25 cellular contexts compared by ENCODE assay signal in the genomic region with DNA sequence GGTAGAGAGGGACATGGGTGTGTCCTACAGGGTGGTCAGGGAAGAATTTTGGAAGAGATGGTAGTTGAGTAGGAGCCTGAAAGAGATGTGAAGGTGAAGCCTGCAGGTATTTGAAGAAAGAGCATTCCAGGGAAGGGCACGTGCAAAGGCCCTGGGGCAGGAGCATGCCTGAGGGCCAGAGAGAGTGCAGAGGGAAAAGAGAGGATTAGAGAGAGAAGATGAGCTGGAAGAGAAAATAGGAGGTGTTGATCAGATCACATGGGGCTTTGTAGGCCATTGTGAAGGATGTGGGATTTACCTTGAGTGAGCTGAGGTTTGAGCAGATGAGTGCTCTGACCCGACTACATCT.
A peak's percentile ranks its signal among the peaks of the same experiment; 100 is the strongest.
DNase-seq lines count a peak whose midpoint lies in the region; ATAC-seq, FAIRE-seq and TF ChIP-seq lines count a peak whose summit lies in the region.
"Had no signal": no experiment of that assay in that cellular context is flagged by ENCODE, and none has a peak within 500 bp of the region (broad histone marks: within the 10 kb centered on the region; RNA-seq: fewer than 3 reads in every experiment).

No MANE protein-coding gene starts in this region.

- no peak overlapping the region for H3K4me3 Mint-ChIP-seq in activated naive CD4-positive, alpha-beta T cell treated with anti-CD3 and anti-CD28 coated beads, Interleukin-2, amount 50 U/mL, for 24 hours
- no peak overlapping the region for H3K4me3 Mint-ChIP-seq in nephron progenitor cell
- no peak overlapping the region for H3K4me3 Mint-ChIP-seq in effector memory CD8-positive, alpha-beta T cell
- H3K4me3 Mint-ChIP-seq: B cell; CD4-positive, CD25-positive, alpha-beta regulatory T cell; CD8-positive, alpha-beta T cell; GM23338 had no signal

- H3K36me3 Mint-ChIP-seq in activated naive CD4-positive, alpha-beta T cell treated with anti-CD3 and anti-CD28 coated beads, Interleukin-2, amount 50 U/mL, for 24 hours, result no peaks in the 10 kb centered on the region
- H3K36me3 Mint-ChIP-seq in nephron progenitor cell (ENCODE audit: low read depth), result no peaks in the 10 kb centered on the region
- no peaks in the 10 kb centered on the region for H3K36me3 Mint-ChIP-seq in effector memory CD8-positive, alpha-beta T cell (ENCODE audit: insufficient read depth)
- H3K36me3 Mint-ChIP-seq: CD4-positive, CD25-positive, alpha-beta regulatory T cell; CD8-positive, alpha-beta T cell had no signal

- TF ChIP-seq EP300 in HepG2 (IDR thresholded peaks at IDR 0.05; ENCODE audit: low read depth in 2 of 2, low read length in 2 of 2) (no peak), HepG2 (CRISPR knock-in tag; IDR thresholded peaks at IDR 0.05; ENCODE audit: borderline replicate concordance) (no peak)

- TF ChIP-seq CTCF in HepG2 (CRISPR knock-in tag; IDR thresholded peaks at IDR 0.05), result no peak
- no peak for TF ChIP-seq CTCF in nephron progenitor cell (IDR thresholded peaks at IDR 0.05)
- no peak for TF ChIP-seq CTCF in foreskin fibroblast (IDR thresholded peaks at IDR 0.05; ENCODE audit: low read depth, low read length)

- no peak for TF ChIP-seq RAD21 in HepG2 (CRISPR knock-in tag; IDR thresholded peaks at IDR 0.05)

- H3K9me3 ChIP-seq in HepG2 (ENCODE audit: low read length) (no peaks in the 10 kb centered on the region), mesenchymal stem cell (ENCODE audit: control insufficient read depth, low read length) (no peaks in the 10 kb centered on the region)
- H3K9me3 ChIP-seq: BLaER1 had no signal

- H3K14ac ChIP-seq in mesenchymal stem cell (ENCODE audit: low read length in 2 of 2), result no peak overlapping the region

- in situ Hi-C loops in HepG2 (cut with HindIII; ENCODE audit: extremely low pct_ligation_motif_present, low pct_unique_long_range_greater_than_20kb), result no loop called here

- BruUV-seq in HepG2 (replicated peaks; lab: Mats Ljungman, UMichigan), result no TSS peak

- no peak for FAIRE-seq in HepG2 (lab: Jason Lieb, UNC)
- FAIRE-seq: A204.1, D721Med, GM12878, GM19239 had no signal

- 2% methylated on average over 2 of the region's 2 CpGs for WGBS in HepG2 (ENCODE audit: low lambda C conversion rate)
- 73% methylated on average over 2 of the region's 2 CpGs for WGBS in mesenchymal stem cell

- no peak overlapping the region for H3K4me2 ChIP-seq in HepG2 (ENCODE audit: low read depth, low read length)
- H3K4me2 ChIP-seq in mesenchymal stem cell (ENCODE audit: low read length, poor library complexity, severe bottlenecking), result no peak overlapping the region
- H3K4me2 ChIP-seq: BLaER1, GM23338 had no signal

- H2AFZ ChIP-seq in HepG2 (ENCODE audit: low read length), result no peak overlapping the region
- H2AFZ ChIP-seq in mesenchymal stem cell (ENCODE audit: low read depth, low read length), result no peak overlapping the region

- H3K27me3 Mint-ChIP-seq in activated naive CD4-positive, alpha-beta T cell treated with anti-CD3 and anti-CD28 coated beads, Interleukin-2, amount 50 U/mL, for 24 hours, result no peaks in the 10 kb centered on the region
- peaks cover 3% of the 10 kb centered on the region for H3K27me3 Mint-ChIP-seq in nephron progenitor cell (ENCODE audit: low read depth, poor library complexity)
- no peaks in the 10 kb centered on the region for H3K27me3 Mint-ChIP-seq in effector memory CD8-positive, alpha-beta T cell
- H3K27me3 Mint-ChIP-seq: B cell; CD4-positive, CD25-positive, alpha-beta regulatory T cell had no signal

- no peak overlapping the region for H2BK12ac ChIP-seq in mesenchymal stem cell (ENCODE audit: low read length in 2 of 2)

- H3K4me1 Mint-ChIP-seq in activated naive CD4-positive, alpha-beta T cell treated with anti-CD3 and anti-CD28 coated beads, Interleukin-2, amount 50 U/mL, for 24 hours, result no peaks in the 10 kb centered on the region
- peaks cover 6% of the 10 kb centered on the region for H3K4me1 Mint-ChIP-seq in nephron progenitor cell
- H3K4me1 Mint-ChIP-seq in effector memory CD8-positive, alpha-beta T cell (ENCODE audit: low read depth in 2 of 2), result no peaks in the 10 kb centered on the region
- H3K4me1 Mint-ChIP-seq: B cell; CD4-positive, CD25-positive, alpha-beta regulatory T cell had no signal

- H2BK15ac ChIP-seq in mesenchymal stem cell (ENCODE audit: low read depth, poor library complexity, severe bottlenecking), result no peak overlapping the region

- H3K18ac ChIP-seq in mesenchymal stem cell (ENCODE audit: low read depth in 1 of 2, low read length in 2 of 2), result no peak overlapping the region

- H3K36me3 ChIP-seq in HepG2 (replicated peaks in 1 of 2; ENCODE audit: control insufficient read depth in 1 of 2, insufficient read depth in 2 of 2, low read length in 2 of 2), result no peaks in the 10 kb centered on the region
- H3K36me3 ChIP-seq in mesenchymal stem cell (ENCODE audit: control insufficient read depth in 1 of 2, insufficient read depth in 2 of 2, low read depth in 1 of 2, low read length in 2 of 2), result no peaks in the 10 kb centered on the region
- H3K36me3 ChIP-seq: BLaER1 had no signal

- H3K9ac ChIP-seq in HepG2 (ENCODE audit: insufficient read depth, low read depth, low read length) (no peak overlapping the region), mesenchymal stem cell (ENCODE audit: low read length) (no peak overlapping the region)
- H3K9ac ChIP-seq: BLaER1 had no signal

- H3K4me3 ChIP-seq in HepG2 (replicated peaks in 1 of 3; ENCODE audit: insufficient read depth in 1 of 3, low read depth in 2 of 3, low read length in 3 of 3) (no peak overlapping the region), foreskin fibroblast (ENCODE audit: low read depth in 1 of 2, low read length in 2 of 2) (no peak overlapping the region), mesenchymal stem cell (ENCODE audit: insufficient read depth in 1 of 2, low read depth in 1 of 2, low read length in 2 of 2) (no peak overlapping the region)
- H3K4me3 ChIP-seq: BLaER1, GM12878, GM23338 had no signal

- no peaks in the 10 kb centered on the region for H3K79me2 ChIP-seq in HepG2 (ENCODE audit: insufficient read depth, low read length)

- H2BK5ac ChIP-seq in mesenchymal stem cell (ENCODE audit: low read depth, low read length, poor library complexity, severe bottlenecking), result no peak overlapping the region

- no peak overlapping the region for H3K23ac ChIP-seq in mesenchymal stem cell (ENCODE audit: low read length in 2 of 2)

- TF ChIP-seq POLR2A in HepG2 (IDR thresholded peaks at IDR 0.05; ENCODE audit: insufficient read depth in 1 of 2, low read depth in 2 of 2, low read length in 2 of 2), result no peak

- ATAC-seq in HepG2 (no peak), HG03520 (IDR thresholded peaks at IDR 0.05; ENCODE audit: unreplicated experiment) (no peak)
- ATAC-seq in effector memory CD8-positive, alpha-beta T cell (replicated peaks), result no peak
- ATAC-seq: CD8-positive, alpha-beta T cell; GM12878; GM23338 had no signal

- no peak for DNase-seq in activated naive CD4-positive, alpha-beta T cell treated with Interleukin-2 at 50 U/mL for 16 hours
- DNase-seq in HepG2 (ENCODE audit: low spot score) (no peak), nephron progenitor cell (no peak), foreskin fibroblast (no peak), mesenchymal stem cell (no peak)
- no peak for DNase-seq in effector memory CD8-positive, alpha-beta T cell
- DNase-seq: CD4-positive, CD25-positive, alpha-beta regulatory T cell; CD8-positive, alpha-beta T cell; DMS 273 treated with DMSO at 0.1 percent for 48 hours; DMS79; EL; GDM1; H7; HCEC 1CT had no signal

- no peak overlapping the region for H3K27ac ChIP-seq in HepG2 (ENCODE audit: extremely low read length, insufficient read depth, low read length)
- no peak overlapping the region for H3K27ac ChIP-seq in mesenchymal stem cell (ENCODE audit: low read length, poor library complexity, severe bottlenecking)
- H3K27ac ChIP-seq: 22Rv1, BLaER1, C4-2B had no signal

- H4K8ac ChIP-seq in mesenchymal stem cell (ENCODE audit: low read length), result no peak overlapping the region

- no peaks in the 10 kb centered on the region for H3K79me1 ChIP-seq in mesenchymal stem cell (replicated peaks; ENCODE audit: low read length, poor library complexity, severe bottlenecking)

- H3K27ac Mint-ChIP-seq in activated naive CD4-positive, alpha-beta T cell treated with anti-CD3 and anti-CD28 coated beads, Interleukin-2, amount 50 U/mL, for 24 hours, result peak overlapping the region; percentile 3
- H3K27ac Mint-ChIP-seq in nephron progenitor cell, result peak overlapping the region; percentile 24
- no peak overlapping the region for H3K27ac Mint-ChIP-seq in effector memory CD8-positive, alpha-beta T cell
- H3K27ac Mint-ChIP-seq: B cell; CD4-positive, CD25-positive, alpha-beta regulatory T cell; CD8-positive, alpha-beta T cell; GM23338 had no signal

- H2BK120ac ChIP-seq in mesenchymal stem cell (ENCODE audit: low read depth, low read length), result no peak overlapping the region

- CTCF ChIA-PET in HepG2 (lab: Yijun Ruan, JAX; ENCODE audit: low intra/inter-chr PET ratio, low total read pairs), result no interaction called here

- intact Hi-C loops in HepG2 (cut with micrococcal nuclease; ENCODE audit: unreplicated experiment), result no loop called here

- no peak overlapping the region for H2AK5ac ChIP-seq in mesenchymal stem cell (ENCODE audit: low read length, severe bottlenecking)

- H4K20me1 ChIP-seq in HepG2 (ENCODE audit: insufficient read depth, low read length), result no peaks in the 10 kb centered on the region
- H4K20me1 ChIP-seq: BLaER1 had no signal

- H3K4me1 ChIP-seq in HepG2 (ENCODE audit: insufficient read depth, low read length) (peaks cover 16% of the 10 kb centered on the region), mesenchymal stem cell (ENCODE audit: control insufficient read depth, insufficient read depth, low read depth, low read length) (no peaks in the 10 kb centered on the region)

- H4K91ac ChIP-seq in mesenchymal stem cell (ENCODE audit: low read length), result no peak overlapping the region

- H3K4ac ChIP-seq in mesenchymal stem cell (ENCODE audit: low read depth in 1 of 2, low read length in 2 of 2), result no peak overlapping the region

- no peaks in the 10 kb centered on the region for H3K27me3 ChIP-seq in HepG2 (ENCODE audit: control insufficient read depth in 1 of 2, insufficient read depth in 2 of 2, low read length in 2 of 2)
- H3K27me3 ChIP-seq in mesenchymal stem cell (ENCODE audit: control insufficient read depth in 1 of 2, insufficient read depth in 1 of 2, low read length in 2 of 2), result no peaks in the 10 kb centered on the region
- H3K27me3 ChIP-seq: BLaER1 had no signal

- POLR2A ChIA-PET in HepG2 (lab: Yijun Ruan, JAX), result no interaction called here

- peaks cover 12% of the 10 kb centered on the region for H3K9me3 Mint-ChIP-seq in activated naive CD4-positive, alpha-beta T cell treated with anti-CD3 and anti-CD28 coated beads, Interleukin-2, amount 50 U/mL, for 24 hours
- peaks cover 4% of the 10 kb centered on the region for H3K9me3 Mint-ChIP-seq in nephron progenitor cell
- H3K9me3 Mint-ChIP-seq in effector memory CD8-positive, alpha-beta T cell, result peaks cover 0 to 12% of the 10 kb centered on the region in 2 donors
- H3K9me3 Mint-ChIP-seq: GM23338 had no signal

TF ChIP-seq in HepG2, 621 proteins besides CTCF, POLR2A, EP300 and RAD21:
- 0 out of 2 replicates have a peak, but pooled peaks have one; percentile 36 for TF ChIP-seq FOXP1 (IDR thresholded peaks at IDR 0.05)
- no peak for TF ChIP-seq FOXP1 (CRISPR knock-in tag; IDR thresholded peaks at IDR 0.05)
- TF ChIP-seq U2AF2 (IDR thresholded peaks at IDR 0.05; ENCODE audit: low read depth, low read length), result no peak
- TF ChIP-seq JUNB (CRISPR knock-in tag; IDR thresholded peaks at IDR 0.05; ENCODE audit: borderline replicate concordance), result 0 out of 2 replicates have a peak, but pooled peaks have one; percentile 22

Comparison
In these comparisons a context has a peak if more than half of its experiments do, and no peak if none do; other contexts are left out.
1. H3K27ac Mint-ChIP-seq: peak in activated naive CD4-positive, alpha-beta T cell treated with anti-CD3 and anti-CD28 coated beads, Interleukin-2, amount 50 U/mL, for 24 hours (single experiment) and nephron progenitor cell (single experiment); none in effector memory CD8-positive, alpha-beta T cell (0 of 2).